In the genomic region with DNA sequence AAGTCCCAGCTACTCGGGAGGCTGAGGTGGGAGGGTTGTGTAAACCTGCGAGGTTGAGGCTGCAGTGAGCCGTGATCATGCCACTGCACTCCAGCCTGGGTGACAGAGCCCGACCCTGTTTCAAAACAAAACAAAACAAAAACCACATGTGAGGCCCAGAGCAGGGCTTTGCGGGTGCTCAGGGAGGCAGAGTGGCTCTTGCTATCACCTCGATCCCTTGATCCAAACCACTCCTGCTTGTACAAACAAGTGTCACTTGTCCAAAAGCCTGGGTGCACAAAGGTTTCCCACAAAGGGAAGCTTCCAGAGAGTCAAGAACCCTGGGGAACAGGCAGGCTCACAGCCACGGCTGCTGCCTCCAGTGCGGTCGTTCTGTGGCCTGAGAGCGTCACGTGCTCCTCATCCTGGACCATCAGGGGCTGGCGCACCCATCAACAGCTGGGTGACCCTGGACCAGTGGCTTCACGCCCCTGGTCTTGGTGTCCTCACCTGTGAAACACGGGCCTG, we compare ENCODE assay signal across 8 cellular contexts.
DNase-seq lines count a peak whose midpoint lies in the region; ATAC-seq and TF ChIP-seq lines count a peak whose summit lies in the region.

No MANE protein-coding gene starts in this region.

- CTCF ChIA-PET in Panc1 (lab: Charles Lee) (no interaction called here), HEK293T (lab: Yijun Ruan, JAX) (interaction anchor here (0.6 kb wide), 2 partner anchors 215 to 285 kb away, joined by 3 read pairs; no protein-coding TSS in a partner anchor)

- DNase-seq in Right ventricle myocardium inferior (ENCODE audit: missing footprints): peak; percentile 64
- DNase-seq in cardiac septum (ENCODE audit: low spot score): no peak
- no peak for DNase-seq in Panc1 (ENCODE audit: low read depth, low spot score)
- no peak for DNase-seq in adrenal gland
- peak; percentile 56 to 65 (median 60) for DNase-seq in mucosa of descending colon
- peak in 1 of 2 donors; percentile 43 for DNase-seq in tibial artery
- no peak for DNase-seq in HEK293T (ENCODE audit: extremely low spot score)
- no peak for DNase-seq in cerebellum (ENCODE audit: low spot score)

- H3K36me3 ChIP-seq in Panc1 (ENCODE audit: control insufficient read depth, insufficient read depth, low read length) (no peaks in the 10 kb centered on the region), adrenal gland (replicated peaks in 1 of 2) (no peaks in the 10 kb centered on the region), mucosa of descending colon (ENCODE audit: low read depth) (no peaks in the 10 kb centered on the region), tibial artery (no peaks in the 10 kb centered on the region)

- in situ Hi-C loops in Panc1 (cut with HindIII; ENCODE audit: low pct_unique_long_range_greater_than_20kb, low sequenced_read_pairs): no loop called here

- H3K27me3 ChIP-seq in Panc1 (ENCODE audit: control insufficient read depth, insufficient read depth, low read length) (no peaks in the 10 kb centered on the region), adrenal gland (no peaks in the 10 kb centered on the region), tibial artery (no peaks in the 10 kb centered on the region)

- WGBS in adrenal gland, 4 donors: 57 to 71% (median 65%) methylated on average over 6 to 14 of the region's 14 CpGs

- TF ChIP-seq POLR2A in adrenal gland (IDR thresholded peaks at IDR 0.05): no peak

- H3K27ac ChIP-seq in Panc1 (ENCODE audit: low read length): peak overlapping the region; percentile 87
- H3K27ac ChIP-seq in adrenal gland: peak overlapping the region in 3 of 5 donors; percentile 70 to 80 (median 78)
- H3K27ac ChIP-seq in tibial artery: peak overlapping the region; percentile 81 to 85

- ATAC-seq in Right ventricle myocardium inferior (no peak), Panc1 (peak; percentile 52), mucosa of descending colon (no peak)

- BruUV-seq in Panc1 (replicated peaks; lab: Mats Ljungman, UMichigan): no TSS peak

- peaks cover 42% of the 10 kb centered on the region for H3K4me1 ChIP-seq in Panc1 (ENCODE audit: control insufficient read depth, insufficient read depth, low read length)
- H3K4me1 ChIP-seq in adrenal gland (replicated peaks in 1 of 2): peaks cover 29 to 36% of the 10 kb centered on the region in 2 donors
- H3K4me1 ChIP-seq in mucosa of descending colon (ENCODE audit: low read depth): peaks cover 31% of the 10 kb centered on the region
- H3K4me1 ChIP-seq in tibial artery: peaks cover 13 to 44% (median 34%) of the 10 kb centered on the region in 4 donors

- POLR2A ChIA-PET in Panc1 (lab: Charles Lee) (interaction anchor here (0.6 to 0.8 kb wide), 2 partner anchors 16 to 28 kb away, joined by 5 to 13 read pairs; no protein-coding TSS in a partner anchor), HEK293T (lab: Yijun Ruan, JAX) (interaction anchor here (1.0 to 4.0 kb wide), 5 partner anchors 21 to 281 kb away, joined by 3 to 40 read pairs (median 3); no protein-coding TSS in a partner anchor)

- no peak for TF ChIP-seq CTCF in Panc1 (IDR thresholded peaks at IDR 0.05)
- no peak for TF ChIP-seq CTCF in adrenal gland (IDR thresholded peaks at IDR 0.05)
- no peak for TF ChIP-seq CTCF in mucosa of descending colon (IDR thresholded peaks at IDR 0.05)
- no peak for TF ChIP-seq CTCF in tibial artery (IDR thresholded peaks at IDR 0.05)

- H3K9me3 ChIP-seq in Panc1 (ENCODE audit: control insufficient read depth, insufficient read depth, low read depth, low read length): no peaks in the 10 kb centered on the region
- no peaks in the 10 kb centered on the region for H3K9me3 ChIP-seq in adrenal gland (replicated peaks in 1 of 3)
- no peaks in the 10 kb centered on the region for H3K9me3 ChIP-seq in mucosa of descending colon
- no peaks in the 10 kb centered on the region for H3K9me3 ChIP-seq in tibial artery

- intact Hi-C loops in Right ventricle myocardium inferior (cut with DNase I) (loop anchor here (2.0 kb wide), 1 partner anchor 149 kb away; no protein-coding TSS in a partner anchor), cardiac septum (cut with DNase I) (loop anchor here (1.0 to 2.0 kb wide), 3 partner anchors 21 to 45 kb away; no protein-coding TSS in a partner anchor), Panc1 (cut with micrococcal nuclease; ENCODE audit: unreplicated experiment) (no loop called here), adrenal gland (cut with DNase I) (no loop called here), mucosa of descending colon (cut with DNase I, micrococcal nuclease) (no loop called here), tibial artery (cut with DNase I; ENCODE audit: low total_unique reads) (no loop called here)

- H3K4me3 ChIP-seq in Panc1 (ENCODE audit: low read depth in 2 of 2, low read length in 2 of 2): no peak overlapping the region
- no peak overlapping the region for H3K4me3 ChIP-seq in adrenal gland
- H3K4me3 ChIP-seq in mucosa of descending colon: no peak overlapping the region
- no peak overlapping the region for H3K4me3 ChIP-seq in tibial artery

TF ChIP-seq in HEK293T, 16 proteins besides CTCF, POLR2A, EP300 and RAD21:
- TF ChIP-seq SUZ12 (IDR thresholded peaks at IDR 0.05) (no peak), TARDBP (IDR thresholded peaks at IDR 0.05) (no peak), ZNF384 (IDR thresholded peaks at IDR 0.05) (no peak), ARNT (IDR thresholded peaks at IDR 0.05) (no peak), FOXM1 (IDR thresholded peaks at IDR 0.05; ENCODE audit: borderline replicate concordance) (no peak), LEF1 (IDR thresholded peaks at IDR 0.05; ENCODE audit: borderline replicate concordance) (no peak), SP1 (IDR thresholded peaks at IDR 0.05) (no peak)

Comparison
In these comparisons a context has a peak if more than half of its experiments do, and no peak if none do; other contexts are left out.
1. DNase-seq: peak in Right ventricle myocardium inferior (single experiment) and mucosa of descending colon (3 of 3); none in cardiac septum (single experiment), Panc1 (single experiment), adrenal gland (0 of 7), HEK293T (single experiment) and cerebellum (single experiment).
2. intact Hi-C loops: an anchor here in Right ventricle myocardium inferior (2.0 kb wide) and cardiac septum (1.0 to 2.0 kb wide); none called in Panc1, adrenal gland, mucosa of descending colon and tibial artery.
3. Peak in every context shown above with its lines, with median percentiles within 50 percentile points of each other: H3K27ac ChIP-seq.